ENCODE assay signal across 9 cellular contexts in the genomic region with DNA sequence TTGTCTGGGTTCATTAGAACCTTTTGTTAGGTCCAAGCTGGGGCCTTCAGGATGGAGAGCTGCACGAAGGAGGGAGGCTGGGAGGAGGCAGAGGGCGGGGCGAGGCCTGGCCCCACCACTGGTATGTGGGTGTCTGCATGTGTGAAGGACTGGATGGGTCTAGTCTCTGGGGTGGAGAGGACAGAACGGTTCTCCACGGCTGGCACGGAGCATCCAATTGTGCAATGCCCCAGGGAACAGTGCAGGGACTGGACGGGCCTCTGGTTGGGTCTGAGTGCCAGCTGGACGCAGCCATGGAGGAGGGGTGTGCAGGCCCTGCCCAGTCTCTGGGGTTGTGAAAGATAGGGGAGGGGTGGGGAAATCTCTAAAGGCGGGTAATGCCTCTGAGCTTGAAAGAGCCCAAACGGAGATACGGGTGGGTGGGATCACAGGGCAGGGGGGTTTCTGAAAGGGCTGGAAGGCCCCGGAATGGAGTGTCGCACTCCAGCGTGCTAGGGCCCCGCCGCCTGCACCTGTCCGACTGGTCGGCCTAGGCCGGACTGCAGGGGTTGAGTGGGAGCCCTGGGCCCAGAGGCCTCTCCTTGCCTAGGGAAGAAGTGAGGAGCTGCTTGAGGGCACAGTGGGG. TPM values are rescaled to one million over a fixed set of nuclear protein-coding genes. Genes with fewer than 3 reads are reported as not detected.
DNase-seq lines count a peak whose midpoint lies in the region; TF ChIP-seq lines count a peak whose summit lies in the region.
"Had no signal": no experiment of that assay in that cellular context is flagged by ENCODE, and none has a peak within 500 bp of the region (broad histone marks: within the 10 kb centered on the region; RNA-seq: fewer than 3 reads in every experiment).

No MANE protein-coding gene starts in this region.

- DNase-seq in ascending aorta (ENCODE audit: low spot score in 2 of 2) = peak; percentile 33 to 94
- peak; percentile 45 for DNase-seq in skeletal muscle cell (ENCODE audit: low read depth)
- no peak for DNase-seq in activated CD4-positive, alpha-beta T cell treated with anti-CD3 and anti-CD28 coated beads for 4 hours
- DNase-seq in NCI-H748 treated with DMSO at 0.1 percent for 48 hours (lab: John Stamatoyannopoulos, UW) = no peak
- DNase-seq in KG1 (lab: John Stamatoyannopoulos, UW) = no peak
- DNase-seq in NK-92 treated with Interleukin-12 subunit alpha and Interleukin-12 subunit beta, amount 100 ng/mL, for 24 hours (lab: John Stamatoyannopoulos, UW) = no peak

- H3K4me3 ChIP-seq in ascending aorta = peak overlapping the region; percentile 59 to 78
- peak overlapping the region; percentile 79 for H3K4me3 ChIP-seq in iPS-18a (ENCODE audit: low read length)
- no peak overlapping the region for H3K4me3 ChIP-seq in skeletal muscle cell (ENCODE audit: low read depth, low read length)

- H3K4me1 ChIP-seq in ES-I3 (ENCODE audit: insufficient read depth, low read length) (peaks cover 4% of the 10 kb centered on the region; the same call in 1 of the 2 replicates), ascending aorta (peaks cover 19 to 20% of the 10 kb centered on the region in 2 donors), iPS-18a (ENCODE audit: control insufficient read depth, low read depth, low read length) (no peaks in the 10 kb centered on the region)

- TF ChIP-seq CTCF in ascending aorta (IDR thresholded peaks at IDR 0.05) = no peak

- H3K27ac ChIP-seq in ascending aorta (peak overlapping the region in 1 of 2 donors; percentile 58), iPS-18a (ENCODE audit: low read length) (no peak overlapping the region)

- H3K9ac ChIP-seq in ES-I3 (ENCODE audit: low read depth, low read length) (peak overlapping the region; percentile 68; the same call in 1 of the 2 replicates), iPS-18a (ENCODE audit: low read length) (no peak overlapping the region)

- intact Hi-C loops in ascending aorta (cut with DNase I) = loop anchor here (1.0 to 2.0 kb wide), 2 partner anchors 10 to 21 kb away; no protein-coding TSS in a partner anchor

- H3K27me3 ChIP-seq in ascending aorta (no peaks in the 10 kb centered on the region), iPS-18a (ENCODE audit: control insufficient read depth, insufficient read depth, low read length) (peaks cover 23% of the 10 kb centered on the region)

- H3K36me3 ChIP-seq in ES-I3 (ENCODE audit: insufficient read depth, low read length) (no peaks in the 10 kb centered on the region; the same call in 1 of the 2 replicates), ascending aorta (peaks cover 0 to 4% of the 10 kb centered on the region in 2 donors), iPS-18a (ENCODE audit: control insufficient read depth, low read depth, low read length) (no peaks in the 10 kb centered on the region)

- H3K9me3 ChIP-seq in ES-I3 (ENCODE audit: control insufficient read depth, insufficient read depth, low read length) (no peaks in the 10 kb centered on the region), ascending aorta (no peaks in the 10 kb centered on the region), iPS-18a (ENCODE audit: control insufficient read depth, low read depth, low read length) (no peaks in the 10 kb centered on the region)

RNA-seq across cellular contexts. Expression of a gene that starts 1.6 kb away (rescaled TPM):
- 25.7 TPM for total RNA-seq in ascending aorta
- total RNA-seq: activated CD8-positive, alpha-beta memory T cell treated with anti-CD3 and anti-CD28 coated beads for 36 hours had no signal

RNA-seq across cellular contexts. Expression of a gene that starts 22.8 kb away (rescaled TPM):
- 5.7 TPM for total RNA-seq in ascending aorta
- total RNA-seq: activated CD8-positive, alpha-beta memory T cell treated with anti-CD3 and anti-CD28 coated beads for 36 hours had no signal

Comparison
In these comparisons a context has a peak if more than half of its experiments do, and no peak if none do; other contexts are left out.
1. DNase-seq: peak in ascending aorta (2 of 2) and skeletal muscle cell (single experiment); none in activated CD4-positive, alpha-beta T cell treated with anti-CD3 and anti-CD28 coated beads for 4 hours (0 of 2), NCI-H748 treated with DMSO at 0.1 percent for 48 hours (single experiment), KG1 (single experiment) and NK-92 treated with Interleukin-12 subunit alpha and Interleukin-12 subunit beta, amount 100 ng/mL, for 24 hours (single experiment).